ENCODE assay signal across 17 cellular contexts in genomic region chr9:124206391-124206790, GRCh38. TPM values are rescaled to one million over a fixed set of nuclear protein-coding genes. Genes with fewer than 3 reads are reported as not detected.
A peak's percentile ranks its signal among the peaks of the same experiment; 100 is the strongest.
DNase-seq lines count a peak whose midpoint lies in the region.
"Had no signal": no experiment of that assay in that cellular context is flagged by ENCODE, and none has a peak within 500 bp of the region (broad histone marks: within the 10 kb centered on the region; RNA-seq: fewer than 3 reads in every experiment).

No MANE protein-coding gene starts in this region.

- peaks cover 0 to 4% (median 1%) of the 10 kb centered on the region in 3 donors for H3K27me3 Mint-ChIP-seq in immature natural killer cell (ENCODE audit: low read depth in 3 of 3)
- H3K27me3 Mint-ChIP-seq: brain had no signal

- H3K9me3 Mint-ChIP-seq in immature natural killer cell, result peaks cover 0 to 1% (median 0%) of the 10 kb centered on the region in 6 donors

- H3K36me3 Mint-ChIP-seq in immature natural killer cell, result peaks cover 0 to 3% (median 0%) of the 10 kb centered on the region in 3 donors
- H3K36me3 Mint-ChIP-seq: brain, neural progenitor cell, WTC11 had no signal

- peak overlapping the region in 3 of 6 donors; percentile 71 to 78 (median 76) for H3K27ac Mint-ChIP-seq in immature natural killer cell
- H3K27ac Mint-ChIP-seq: brain, neural progenitor cell, WTC11 had no signal

- H3K9me3 ChIP-seq in KOPT-K1 (ENCODE audit: insufficient read depth, low read length, poor library complexity, severe bottlenecking), result no peaks in the 10 kb centered on the region
- H3K9me3 ChIP-seq: BE2C, esophagus squamous epithelium, right atrium auricular region had no signal

- DNase-seq in DMS153 treated with DMSO at 0.1 percent for 48 hours (lab: John Stamatoyannopoulos, UW; ENCODE audit: unreplicated experiment) (peak; percentile 62), NCI-H510A treated with DMSO at 0.1 percent for 48 hours (lab: John Stamatoyannopoulos, UW) (peak; percentile 90), immature natural killer cell (no peak), NCI-H526 (lab: John Stamatoyannopoulos, UW) (no peak), ecto neural progenitor cell (ENCODE audit: low spot score) (no peak)
- DNase-seq in activated CD4-positive, alpha-beta T cell treated with anti-CD3 and anti-CD28 coated beads, Interleukin-2, amount 50 U/mL, for 4 hours, result no peak
- DNase-seq: activated naive CD4-positive, alpha-beta T cell; BE2C; esophagus squamous epithelium; GM23248; stimulated activated CD4-positive, alpha-beta T cell treated with anti-CD3 and anti-CD28 coated beads, Interleukin-2, amount 100 ng/mL, for 48 hours; stimulated activated CD8-positive, alpha-beta memory T cell treated with anti-CD3 and anti-CD28 coated beads, Interleukin-4, amount 100 ng/mL, for 48 hours had no signal

- no peaks in the 10 kb centered on the region for H3K36me3 ChIP-seq in KOPT-K1 (ENCODE audit: insufficient read depth, low read length)
- H3K36me3 ChIP-seq: BE2C, esophagus squamous epithelium, neural progenitor cell, right atrium auricular region had no signal

- peaks cover 83 to 93% of the 10 kb centered on the region in 2 donors for H3K4me1 Mint-ChIP-seq in immature natural killer cell
- H3K4me1 Mint-ChIP-seq: brain, neural progenitor cell had no signal

- peak overlapping the region in 3 of 5 donors; percentile 38 to 55 (median 53) for H3K4me3 Mint-ChIP-seq in immature natural killer cell
- H3K4me3 Mint-ChIP-seq: brain, neural progenitor cell, WTC11 had no signal

- H3K27ac ChIP-seq in KOPT-K1 (ENCODE audit: low read depth, low read length, poor library complexity, severe bottlenecking), result peak overlapping the region; percentile 61
- H3K27ac ChIP-seq: esophagus squamous epithelium, GM23248, neural progenitor cell, right atrium auricular region had no signal

RNA-seq across cellular contexts. Expression of gene NEK6, which starts 51.4 kb away (rescaled TPM):
- 10 to 100 TPM in 2 of 3 donors, 1 to 10 TPM in 1; 8.8 to 18.0 (median 13.8) TPM for polyA plus RNA-seq in immature natural killer cell

Comparison
In these comparisons a context has a peak if more than half of its experiments do, and no peak if none do; other contexts are left out.
1. DNase-seq: peak in DMS153 treated with DMSO at 0.1 percent for 48 hours (single experiment) and NCI-H510A treated with DMSO at 0.1 percent for 48 hours (single experiment); none in immature natural killer cell (0 of 3), NCI-H526 (0 of 2), activated CD4-positive, alpha-beta T cell treated with anti-CD3 and anti-CD28 coated beads, Interleukin-2, amount 50 U/mL, for 4 hours (0 of 2) and ecto neural progenitor cell (single experiment).